Comparison of ENCODE assay signal across 18 cellular contexts in the genomic region with DNA sequence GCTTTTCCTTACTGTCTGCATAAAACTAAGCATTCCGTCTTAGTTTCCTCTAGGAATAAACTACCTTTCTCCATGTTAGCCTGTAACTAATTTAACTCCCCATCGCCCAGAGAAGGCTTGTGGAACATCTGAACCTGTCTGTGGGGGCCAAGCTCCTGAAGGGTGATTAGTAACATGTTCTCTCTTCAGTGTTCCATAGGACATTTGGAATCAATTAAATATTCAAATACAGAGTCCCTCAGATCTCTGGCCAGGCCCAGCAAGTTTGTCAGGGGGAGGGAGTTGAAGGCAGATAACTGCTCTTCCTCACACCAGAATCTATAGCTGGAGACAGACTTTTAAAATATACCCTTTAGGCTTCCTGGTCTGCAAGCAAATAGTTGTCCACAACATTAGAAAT. TPM values are rescaled to one million over a fixed set of nuclear protein-coding genes. Genes with fewer than 3 reads are reported as not detected.
DNase-seq lines count a peak whose midpoint lies in the region; ATAC-seq, FAIRE-seq and TF ChIP-seq lines count a peak whose summit lies in the region.
"Had no signal": no experiment of that assay in that cellular context is flagged by ENCODE, and none has a peak within 500 bp of the region (broad histone marks: within the 10 kb centered on the region; RNA-seq: fewer than 3 reads in every experiment).

No MANE protein-coding gene starts in this region.

- H3K4me1 ChIP-seq in right cardiac atrium (ENCODE audit: control insufficient read depth, insufficient read depth, low read length) (peaks cover 2% of the 10 kb centered on the region), PC-9 (replicated peaks; ENCODE audit: insufficient read depth) (no peaks in the 10 kb centered on the region)

- DNase-seq in right cardiac atrium (no peak), left ventricle myocardium superior (no peak), SK-N-MC (ENCODE audit: low read depth, low spot score) (no peak), fibroblast of gingiva (ENCODE audit: low read depth) (peak; percentile 8), HTR-8/SVneo (ENCODE audit: insufficient read length, low spot score) (no peak), GDM1 (lab: John Stamatoyannopoulos, UW) (no peak), retina (no peak), PC-9 (no peak)
- DNase-seq: CD8-positive, alpha-beta memory T cell; NCI-H1092; NCI-H226; NCI-H526; NK-92 treated with Interleukin-12 subunit alpha and Interleukin-12 subunit beta, amount 100 ng/mL, for 24 hours; SHP77; SW 1271 had no signal

- H2AFZ ChIP-seq in PC-9: no peak overlapping the region

- H3K4me3 ChIP-seq in right cardiac atrium (ENCODE audit: low read length): no peak overlapping the region
- H3K4me3 ChIP-seq in SK-N-MC: 0 out of 2 replicates have a peak overlapping the region, but pooled peaks have one; percentile 16
- H3K4me3 ChIP-seq in PC-9: no peak overlapping the region

- no peaks in the 10 kb centered on the region for H3K27me3 ChIP-seq in right cardiac atrium (ENCODE audit: control insufficient read depth, insufficient read depth)
- H3K27me3 ChIP-seq in PC-9 (ENCODE audit: insufficient read depth, low read depth): no peaks in the 10 kb centered on the region

- CTCF ChIA-PET in PC-9 (lab: Charles Lee): no interaction called here

- BruUV-seq in PC-9 (replicated peaks; lab: Mats Ljungman, UMichigan): no TSS peak

- H3K9ac ChIP-seq in SK-N-MC (ENCODE audit: insufficient read length): no peak overlapping the region

- FAIRE-seq in HTR-8/SVneo (lab: Jason Lieb, UNC): no peak

- peaks cover 10% of the 10 kb centered on the region for H3K36me3 ChIP-seq in SK-N-MC (ENCODE audit: insufficient read depth, low read length)
- peaks cover 14% of the 10 kb centered on the region for H3K36me3 ChIP-seq in PC-9 (ENCODE audit: low read depth)

- TF ChIP-seq CTCF in PC-9 (conservative IDR thresholded peaks at IDR 0.05): no peak

- ATAC-seq in right cardiac atrium (no peak), left ventricle myocardium superior (no peak)

- POLR2A ChIA-PET in PC-9 (lab: Charles Lee; ENCODE audit: unreplicated experiment): no interaction called here

- no peaks in the 10 kb centered on the region for H4K20me1 ChIP-seq in PC-9 (ENCODE audit: insufficient read depth)

- H3K27ac ChIP-seq in right cardiac atrium (ENCODE audit: low read length) (peak overlapping the region; percentile 26), SK-N-MC (0 out of 2 replicates have a peak overlapping the region, but pooled peaks have one; percentile 17), PC-9 (no peak overlapping the region)

- H3K79me2 ChIP-seq in PC-9 (ENCODE audit: low read depth): no peaks in the 10 kb centered on the region; the same call in 1 of the 2 replicates

- H3K9me2 ChIP-seq in PC-9 (ENCODE audit: insufficient read depth): no peaks in the 10 kb centered on the region

- intact Hi-C loops in right cardiac atrium (cut with DNase I): no loop called here
- intact Hi-C loops in left ventricle myocardium superior (cut with micrococcal nuclease): no loop called here
- intact Hi-C loops in PC-9 (cut with micrococcal nuclease; ENCODE audit: unreplicated experiment): no loop called here

- no peaks in the 10 kb centered on the region for H3K9me3 ChIP-seq in right cardiac atrium (ENCODE audit: control insufficient read depth, low read length)
- no peaks in the 10 kb centered on the region for H3K9me3 ChIP-seq in SK-N-MC (ENCODE audit: low read depth, low read length)
- no peaks in the 10 kb centered on the region for H3K9me3 ChIP-seq in PC-9 (ENCODE audit: insufficient read depth, low read depth)

- 63% methylated on average over 2 of the region's 2 CpGs for WGBS in right cardiac atrium

- no peaks in the 10 kb centered on the region for H3F3A ChIP-seq in PC-9 (ENCODE audit: insufficient read depth, low read depth)

- no peak overlapping the region for H3K4me2 ChIP-seq in PC-9

RNA-seq across cellular contexts. Expression of a gene that starts 8.8 kb away (rescaled TPM):
- total RNA-seq in right cardiac atrium: 10 to 100 TPM; 45.3 to 55.6 (median 47.9) TPM
- 53.9 TPM for polyA plus RNA-seq in right cardiac atrium
- total RNA-seq in left ventricle myocardium superior: 50.3 TPM
- 16.1 and 17.2 TPM in 2 replicates for total RNA-seq in PC-9 (2021)

RNA-seq across cellular contexts. Expression of a gene that starts 37.7 kb away (rescaled TPM):
- total RNA-seq in right cardiac atrium (not detected), left ventricle myocardium superior (not detected), PC-9 (2021) (not detected in 2 replicates)
- not detected for polyA plus RNA-seq in right cardiac atrium
- total RNA-seq: CD8-positive, alpha-beta memory T cell; HT-29 had no signal
- polyA plus RNA-seq: AG04450, BJ had no signal
